ENCODE assay signal across 2 cellular contexts in the genomic region with DNA sequence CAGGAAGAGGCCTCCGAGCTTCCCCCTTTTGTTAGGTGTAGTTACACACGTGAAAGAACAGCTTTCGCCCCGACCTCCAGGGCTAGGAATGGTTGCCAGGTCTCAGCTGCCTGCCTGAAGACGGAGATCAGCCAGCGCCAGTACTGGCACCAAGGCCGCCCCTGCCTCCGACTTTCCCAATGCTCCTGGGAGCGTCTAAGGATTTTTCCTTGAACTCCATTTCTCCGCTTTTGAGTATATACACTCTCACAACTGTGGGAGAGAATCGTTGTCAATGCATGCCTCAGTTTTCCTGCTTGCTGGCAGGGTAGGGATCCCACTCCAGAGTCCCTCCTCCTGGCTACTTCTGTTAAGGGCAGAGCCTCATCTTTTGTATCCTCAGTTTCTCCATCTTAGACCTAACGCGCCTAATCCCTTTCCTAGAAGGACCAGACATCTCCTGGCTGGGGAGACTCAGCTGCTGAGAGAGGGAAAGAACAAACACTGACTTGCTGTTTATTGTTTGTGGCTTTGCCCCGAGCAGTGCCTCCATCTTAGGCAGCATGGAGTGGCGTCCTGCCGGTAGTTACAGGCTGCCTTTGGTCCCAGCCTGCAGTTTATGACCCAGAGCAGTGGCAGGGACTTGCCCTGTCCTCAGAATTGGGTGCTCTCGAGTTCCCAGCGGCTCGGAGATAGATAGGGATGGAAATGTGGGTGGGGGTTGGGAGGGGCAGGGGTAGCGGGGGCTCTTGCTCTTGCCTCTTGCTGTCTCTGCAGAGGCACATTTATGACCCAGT.
TF ChIP-seq lines count a peak whose summit lies in the region.

No MANE protein-coding gene starts in this region.

TF ChIP-seq in SK-N-SH, 30 proteins besides CTCF, POLR2A, EP300 and RAD21:
- TF ChIP-seq, protein P1, sequence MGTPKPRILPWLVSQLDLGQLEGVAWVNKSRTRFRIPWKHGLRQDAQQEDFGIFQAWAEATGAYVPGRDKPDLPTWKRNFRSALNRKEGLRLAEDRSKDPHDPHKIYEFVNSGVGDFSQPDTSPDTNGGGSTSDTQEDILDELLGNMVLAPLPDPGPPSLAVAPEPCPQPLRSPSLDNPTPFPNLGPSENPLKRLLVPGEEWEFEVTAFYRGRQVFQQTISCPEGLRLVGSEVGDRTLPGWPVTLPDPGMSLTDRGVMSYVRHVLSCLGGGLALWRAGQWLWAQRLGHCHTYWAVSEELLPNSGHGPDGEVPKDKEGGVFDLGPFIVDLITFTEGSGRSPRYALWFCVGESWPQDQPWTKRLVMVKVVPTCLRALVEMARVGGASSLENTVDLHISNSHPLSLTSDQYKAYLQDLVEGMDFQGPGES (IDR thresholded peaks at IDR 0.05; ENCODE audit: low read depth, low read length): no peak
- TF ChIP-seq YY1 (IDR thresholded peaks at IDR 0.05; ENCODE audit: low read depth) (no peak), CHD2 (IDR thresholded peaks at IDR 0.05; ENCODE audit: low read length, partially characterized antibody) (no peak), TCF12 (IDR thresholded peaks at IDR 0.05) (no peak), ELF1 (IDR thresholded peaks at IDR 0.05) (no peak)

TF ChIP-seq in SK-N-SH treated with all-trans-retinoic acid at 6 μM for 48 hours, 23 proteins besides CTCF, POLR2A, EP300 and RAD21:
- TF ChIP-seq, protein P2, sequence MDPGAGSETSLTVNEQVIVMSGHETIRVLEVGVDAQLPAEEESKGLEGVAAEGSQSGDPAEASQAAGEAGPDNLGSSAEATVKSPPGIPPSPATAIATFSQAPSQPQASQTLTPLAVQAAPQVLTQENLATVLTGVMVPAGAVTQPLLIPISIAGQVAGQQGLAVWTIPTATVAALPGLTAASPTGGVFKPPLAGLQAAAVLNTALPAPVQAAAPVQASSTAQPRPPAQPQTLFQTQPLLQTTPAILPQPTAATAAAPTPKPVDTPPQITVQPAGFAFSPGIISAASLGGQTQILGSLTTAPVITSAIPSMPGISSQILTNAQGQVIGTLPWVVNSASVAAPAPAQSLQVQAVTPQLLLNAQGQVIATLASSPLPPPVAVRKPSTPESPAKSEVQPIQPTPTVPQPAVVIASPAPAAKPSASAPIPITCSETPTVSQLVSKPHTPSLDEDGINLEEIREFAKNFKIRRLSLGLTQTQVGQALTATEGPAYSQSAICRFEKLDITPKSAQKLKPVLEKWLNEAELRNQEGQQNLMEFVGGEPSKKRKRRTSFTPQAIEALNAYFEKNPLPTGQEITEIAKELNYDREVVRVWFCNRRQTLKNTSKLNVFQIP (CRISPR knock-in tag; IDR thresholded peaks at IDR 0.05; ENCODE audit: borderline replicate concordance, low read depth): no peak
- TF ChIP-seq ZFP30 (CRISPR knock-in tag; IDR thresholded peaks at IDR 0.05) (no peak), PPARA (CRISPR knock-in tag; IDR thresholded peaks at IDR 0.05; ENCODE audit: borderline replicate concordance) (no peak), TOX (CRISPR knock-in tag; IDR thresholded peaks at IDR 0.05; ENCODE audit: borderline replicate concordance) (no peak), RARB (CRISPR knock-in tag; IDR thresholded peaks at IDR 0.05) (no peak), ZNF8 (CRISPR knock-in tag; IDR thresholded peaks at IDR 0.05) (no peak), BACH2 (CRISPR knock-in tag; IDR thresholded peaks at IDR 0.05; ENCODE audit: borderline replicate concordance) (no peak), ZNF70 (CRISPR knock-in tag; IDR thresholded peaks at IDR 0.05) (no peak), ZNF565 (CRISPR knock-in tag; conservative IDR thresholded peaks at IDR 0.05; ENCODE audit: low read depth) (no peak), ZC3H10 (CRISPR knock-in tag; IDR thresholded peaks at IDR 0.05) (no peak), CSRNP3 (CRISPR knock-in tag; IDR thresholded peaks at IDR 0.05) (no peak), SNAI2 (CRISPR knock-in tag; IDR thresholded peaks at IDR 0.05) (no peak)
